8 cellular contexts compared by ENCODE assay signal in the genomic region with DNA sequence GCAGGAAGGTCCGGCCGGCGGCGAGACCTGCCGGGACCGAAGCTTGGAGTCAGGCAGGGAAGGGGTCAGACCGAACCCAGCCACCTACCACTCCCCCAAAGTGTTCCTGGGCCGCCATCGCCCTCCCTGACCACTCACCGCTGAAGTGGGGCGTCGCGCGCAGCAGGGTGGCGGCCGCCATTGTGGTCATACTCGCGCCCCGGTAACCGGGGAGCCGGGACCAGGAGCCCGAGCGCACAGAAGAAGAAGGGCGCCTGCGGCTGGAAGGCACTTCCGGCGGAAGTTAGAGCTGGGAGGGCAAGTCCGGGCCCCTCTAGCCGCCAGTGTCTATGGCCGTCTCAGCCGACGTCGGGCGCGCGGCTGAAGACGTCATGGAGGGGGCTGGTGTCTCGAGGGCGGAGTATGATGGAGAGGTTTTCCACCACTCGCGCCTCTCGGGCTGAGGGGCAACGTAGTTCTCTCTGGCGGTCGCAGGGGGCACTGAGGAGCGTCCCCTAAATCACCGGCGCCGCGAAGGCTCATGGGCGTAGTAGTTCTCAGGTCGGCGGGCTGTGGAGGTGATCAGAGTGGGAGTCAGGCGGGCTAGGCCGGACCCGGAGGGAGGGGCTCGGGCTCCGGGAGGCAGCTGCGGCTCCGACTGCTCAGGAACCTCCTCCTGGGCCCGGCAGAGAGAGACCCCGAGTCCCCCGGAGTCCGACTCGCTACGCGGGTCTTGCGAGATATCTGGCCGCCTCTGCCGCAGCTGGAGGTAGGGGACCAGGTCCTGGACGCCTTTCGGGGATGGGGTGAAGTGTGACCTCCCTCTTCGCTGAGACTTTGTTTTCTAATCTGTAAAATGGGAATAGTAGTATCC. TPM values are rescaled to one million over a fixed set of nuclear protein-coding genes. Genes with fewer than 3 reads are reported as not detected.
DNase-seq lines count a peak whose midpoint lies in the region; TF ChIP-seq lines count a peak whose summit lies in the region.

Gene TUFM (minus strand): TSS at position 269 of the 853 bp plus-strand sequence. CDS start 79 bp downstream, at position 190.

- H3K9ac ChIP-seq in SK-N-MC (ENCODE audit: insufficient read length): peak within 1 kb of the TSS; percentile 98

- H3K27ac ChIP-seq in SK-N-MC (peak within 1 kb of the TSS; percentile 64), temporal lobe (ENCODE audit: low read depth, low read length) (peak within 1 kb of the TSS; percentile 76)

- peak; percentile 48 for TF ChIP-seq CTCF in HFF-Myc (IDR thresholded peaks at IDR 0.05; ENCODE audit: low read depth, low read length, missing control alignments)

- H3K36me3 ChIP-seq in SK-N-MC (ENCODE audit: insufficient read depth, low read length): peaks cover 35% of the 10 kb centered on the region

- DNase-seq in GM04504 (ENCODE audit: low read depth) (peak; percentile 96), HFF-Myc (ENCODE audit: extremely low read depth, low read depth) (peak; percentile 93), NAMALWA (ENCODE audit: low spot score) (peak; percentile 99), SK-N-MC (ENCODE audit: low read depth, low spot score) (peak; percentile 90), germinal center (ENCODE audit: low spot score) (peak; percentile 97), nucleus accumbens (lab: John Stamatoyannopoulos, UW) (peak; percentile 85 to 100 (median 98))
- peak; percentile 98 for DNase-seq in activated naive CD4-positive, alpha-beta T cell treated with anti-CD3 and anti-CD28 coated beads, Interleukin-2, amount 50 U/mL, for 16 hours

- H3K4me3 ChIP-seq in HFF-Myc (replicated peaks; ENCODE audit: low read depth, low read length) (peak within 1 kb of the TSS; percentile 75), SK-N-MC (peak within 1 kb of the TSS; percentile 97)

- H3K9me3 ChIP-seq in SK-N-MC (ENCODE audit: low read depth, low read length): no peaks in the 10 kb centered on the region

RNA-seq across cellular contexts. Expression of gene TUFM, which starts in this region (rescaled TPM):
- 53.6 TPM for total RNA-seq in temporal lobe

Comparison
In these comparisons a context has a peak if more than half of its experiments do, and no peak if none do; other contexts are left out.
1. Peak in every context shown above with its lines: DNase-seq, H3K4me3 ChIP-seq and H3K27ac ChIP-seq.